In genomic region chr12:51183816-51184215, GRCh38 we compare ENCODE assay signal across 12 cellular contexts. TPM values are rescaled to one million over a fixed set of nuclear protein-coding genes. Genes with fewer than 3 reads are reported as not detected.
A peak's percentile ranks its signal among the peaks of the same experiment; 100 is the strongest.
DNase-seq lines count a peak whose midpoint lies in the region; ATAC-seq and TF ChIP-seq lines count a peak whose summit lies in the region.
"Had no signal": no experiment of that assay in that cellular context is flagged by ENCODE, and none has a peak within 500 bp of the region (broad histone marks: within the 10 kb centered on the region; RNA-seq: fewer than 3 reads in every experiment).

No MANE protein-coding gene starts in this region.

- no peak overlapping the region for H3K27ac Mint-ChIP-seq in stimulated activated naive CD8-positive, alpha-beta T cell treated with anti-CD3 and anti-CD28 coated beads, Interleukin-15, amount 100 ng/mL, for 72 hours
- H3K27ac Mint-ChIP-seq: activated naive CD4-positive, alpha-beta T cell treated with anti-CD3 and anti-CD28 coated beads for 36 hours; B cell had no signal

- no peak overlapping the region for H3K4me3 Mint-ChIP-seq in stimulated activated naive CD8-positive, alpha-beta T cell treated with anti-CD3 and anti-CD28 coated beads, Interleukin-15, amount 100 ng/mL, for 72 hours
- H3K4me3 Mint-ChIP-seq: activated naive CD4-positive, alpha-beta T cell treated with anti-CD3 and anti-CD28 coated beads for 36 hours; B cell had no signal

- no peak for ATAC-seq in GM18520 (IDR thresholded peaks at IDR 0.05; ENCODE audit: unreplicated experiment)
- no peak for ATAC-seq in stimulated activated naive CD8-positive, alpha-beta T cell treated with anti-CD3 and anti-CD28 coated beads, Interleukin-15, amount 100 ng/mL, for 72 hours

- TF ChIP-seq POLR2A in adrenal gland (IDR thresholded peaks at IDR 0.05) = no peak

- no peaks in the 10 kb centered on the region for H3K4me1 Mint-ChIP-seq in stimulated activated naive CD8-positive, alpha-beta T cell treated with anti-CD3 and anti-CD28 coated beads, Interleukin-15, amount 100 ng/mL, for 72 hours

- H3K4me3 ChIP-seq in AG10803 (ENCODE audit: low read length) (no peak overlapping the region), adrenal gland (no peak overlapping the region)
- H3K4me3 ChIP-seq: spleen had no signal

- peak; percentile 21 for DNase-seq in AG10803 (ENCODE audit: low read depth)
- peak; percentile 52 for DNase-seq in NCI-H1105 treated with DMSO at 0.1 percent for 48 hours (lab: John Stamatoyannopoulos, UW)
- peak; percentile 73 to 89 (median 83) for DNase-seq in adrenal gland
- DNase-seq in kidney tubule cell (ENCODE audit: low spot score) = peak; percentile 47
- no peak for DNase-seq in HuH-7.5 (ENCODE audit: low spot score)
- no peak for DNase-seq in stimulated activated naive CD8-positive, alpha-beta T cell treated with anti-CD3 and anti-CD28 coated beads, Interleukin-15, amount 100 ng/mL, for 72 hours
- no peak for DNase-seq in stimulated activated CD4-positive, alpha-beta T cell treated with anti-CD3 and anti-CD28 coated beads, Interleukin-12 subunit alpha, Interleukin-12 subunit beta, amount 100 ng/mL, for 4 hours
- DNase-seq: activated naive CD4-positive, alpha-beta T cell treated with anti-CD3 and anti-CD28 coated beads for 36 hours; spleen; SW 1271 had no signal

- H3K27me3 Mint-ChIP-seq in stimulated activated naive CD8-positive, alpha-beta T cell treated with anti-CD3 and anti-CD28 coated beads, Interleukin-15, amount 100 ng/mL, for 72 hours = no peaks in the 10 kb centered on the region
- H3K27me3 Mint-ChIP-seq: B cell had no signal

- H3K9me3 ChIP-seq in adrenal gland (replicated peaks in 1 of 3) = no peaks in the 10 kb centered on the region
- H3K9me3 ChIP-seq: spleen had no signal

- no peaks in the 10 kb centered on the region for H3K36me3 ChIP-seq in adrenal gland (replicated peaks in 1 of 2)
- H3K36me3 ChIP-seq: spleen had no signal

- H3K4me1 ChIP-seq in adrenal gland (replicated peaks in 1 of 2) = peaks cover 0 to 8% of the 10 kb centered on the region in 2 donors

- no peaks in the 10 kb centered on the region for H3K27me3 ChIP-seq in adrenal gland
- H3K27me3 ChIP-seq: spleen had no signal

- WGBS in adrenal gland, 4 donors = 30 to 40% (median 33%) methylated on average over 3 of the region's 3 CpGs

- TF ChIP-seq CTCF in AG10803 (conservative IDR thresholded peaks at IDR 0.05; ENCODE audit: low read length) (no peak), adrenal gland (IDR thresholded peaks at IDR 0.05) (no peak)

- H3K27ac ChIP-seq in adrenal gland = no peak overlapping the region
- H3K27ac ChIP-seq: spleen had no signal

- intact Hi-C loops in adrenal gland (cut with DNase I) = no loop called here

- H3K9me3 Mint-ChIP-seq in stimulated activated naive CD8-positive, alpha-beta T cell treated with anti-CD3 and anti-CD28 coated beads, Interleukin-15, amount 100 ng/mL, for 72 hours = no peaks in the 10 kb centered on the region
- H3K9me3 Mint-ChIP-seq: activated naive CD4-positive, alpha-beta T cell treated with anti-CD3 and anti-CD28 coated beads for 36 hours had no signal

RNA-seq across cellular contexts. Expression of gene TFCP2, which starts 10.9 kb away (rescaled TPM):
- total RNA-seq in adrenal gland = 10 to 100 TPM in 7 of 8 donors, 1 to 10 TPM in 1; 9.4 to 28.5 (median 20.1) TPM
- 10 to 100 TPM; 11.1 to 28.7 (median 11.5) TPM for polyA plus RNA-seq in adrenal gland

RNA-seq across cellular contexts. Expression of gene POU6F1, which starts 34.0 kb away (rescaled TPM):
- 10 to 100 TPM in 4 of 8 donors, 1 to 10 TPM in 4; 3.4 to 19.3 (median 10.6) TPM for total RNA-seq in adrenal gland
- polyA plus RNA-seq in adrenal gland = 10 to 100 TPM in 2 of 3 donors, 1 to 10 TPM in 1; 2.2 to 18.2 (median 16.9) TPM

RNA-seq across cellular contexts. Expression of gene DAZAP2, which starts 54.8 kb away (rescaled TPM):
- total RNA-seq in adrenal gland = 100 to 1,000 TPM; 146 to 454 (median 233) TPM
- 100 to 1,000 TPM in 2 of 3 donors, 10 to 100 TPM in 1; 85.8 to 279 (median 116) TPM for polyA plus RNA-seq in adrenal gland

Comparison
In these comparisons a context has a peak if more than half of its experiments do, and no peak if none do; other contexts are left out.
1. DNase-seq: peak in AG10803 (single experiment), NCI-H1105 treated with DMSO at 0.1 percent for 48 hours (single experiment), adrenal gland (7 of 7) and kidney tubule cell (single experiment); none in HuH-7.5 (single experiment), stimulated activated naive CD8-positive, alpha-beta T cell treated with anti-CD3 and anti-CD28 coated beads, Interleukin-15, amount 100 ng/mL, for 72 hours (0 of 2) and stimulated activated CD4-positive, alpha-beta T cell treated with anti-CD3 and anti-CD28 coated beads, Interleukin-12 subunit alpha, Interleukin-12 subunit beta, amount 100 ng/mL, for 4 hours (single experiment).